ENCODE assay signal across 18 cellular contexts in the genomic region with DNA sequence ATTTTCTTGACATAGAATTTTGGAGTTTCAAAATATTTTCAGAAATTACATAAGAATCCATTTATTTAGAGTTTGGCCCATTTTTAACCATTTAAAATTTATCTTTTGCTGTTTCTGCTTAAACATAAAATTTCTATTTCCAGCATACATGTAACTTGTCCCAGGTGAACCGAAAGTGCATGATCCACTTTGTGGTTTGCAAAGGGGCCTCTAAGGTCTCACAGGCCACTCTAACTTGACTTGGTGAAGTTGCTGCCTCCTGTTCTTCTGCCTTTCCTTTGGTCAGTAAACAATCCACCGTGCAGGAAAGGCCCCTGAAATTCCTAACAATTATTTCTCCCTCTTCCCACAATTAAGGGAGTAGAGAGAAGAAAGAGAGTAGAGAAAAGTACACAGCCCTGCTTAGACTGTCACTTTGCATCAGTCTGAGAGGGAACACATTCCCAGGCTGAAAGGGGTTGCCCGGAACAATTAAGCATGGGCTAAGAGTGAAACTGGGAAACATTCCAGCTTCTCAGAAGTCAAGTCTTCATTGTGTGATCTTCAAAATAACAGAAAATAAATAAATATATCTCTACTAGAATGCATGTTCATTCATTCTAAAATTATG.
DNase-seq lines count a peak whose midpoint lies in the region; TF ChIP-seq lines count a peak whose summit lies in the region.
"Had no signal": no experiment of that assay in that cellular context is flagged by ENCODE, and none has a peak within 500 bp of the region (broad histone marks: within the 10 kb centered on the region; RNA-seq: fewer than 3 reads in every experiment).

No MANE protein-coding gene starts in this region.

- DNase-seq in DMS53 (lab: John Stamatoyannopoulos, UW) (peak; percentile 66), LHCN-M2 (ENCODE audit: low read depth) (peak; percentile 28), choroid plexus epithelial cell (ENCODE audit: low read depth) (peak; percentile 12), NCI-H1436 (lab: John Stamatoyannopoulos, UW) (no peak), ascending aorta (ENCODE audit: low spot score in 2 of 2) (no peak), ACHN (no peak), NCI-H2227 treated with DMSO at 0.1 percent for 48 hours (lab: John Stamatoyannopoulos, UW) (no peak)
- DNase-seq: activated CD4-positive, alpha-beta T cell treated with anti-CD3 and anti-CD28 coated beads, Interleukin-2, amount 50 U/mL, for 1 hour; activated T-cell treated with anti-CD3 and anti-CD28 coated beads, Interleukin-2, amount 50 U/mL, for 48 hours; aorta; C1 segment of cervical spinal cord; NCI-H1436 treated with DMSO at 0.1 percent for 48 hours; NCI-H82; SHP77; stimulated activated CD4-positive, alpha-beta T cell treated with anti-CD3 and anti-CD28 coated beads, Interleukin-1b, Interleukin-23, amount 100 ng/mL, for 48 hours; T-helper 9 cell; upper lobe of left lung had no signal

- in situ Hi-C loops in ACHN (cut with HindIII; ENCODE audit: low pct_ligation_motif_present, low pct_unique_long_range_greater_than_20kb, low sequenced_read_pairs) = no loop called here

- H3K27ac ChIP-seq in mesodermal cell (ENCODE audit: low read depth, low read length, severe bottlenecking) (peak overlapping the region; percentile 30), ascending aorta (no peak overlapping the region)
- H3K27ac ChIP-seq: upper lobe of left lung had no signal

- intact Hi-C loops in ascending aorta (cut with DNase I) = no loop called here

- TF ChIP-seq CTCF in choroid plexus epithelial cell (conservative IDR thresholded peaks at IDR 0.05; ENCODE audit: low read depth, low read length) = no peak
- TF ChIP-seq CTCF in ascending aorta (IDR thresholded peaks at IDR 0.05) = no peak

- H3K9me3 ChIP-seq in mesodermal cell (ENCODE audit: control insufficient read depth, low read length) (no peaks in the 10 kb centered on the region), ascending aorta (no peaks in the 10 kb centered on the region)
- H3K9me3 ChIP-seq: upper lobe of left lung had no signal

- H3K4me1 ChIP-seq in mesodermal cell (ENCODE audit: control insufficient read depth, insufficient read depth, low read length, poor library complexity, severe bottlenecking) (no peaks in the 10 kb centered on the region), ascending aorta (no peaks in the 10 kb centered on the region)

- no peaks in the 10 kb centered on the region for H3K36me3 ChIP-seq in mesodermal cell (ENCODE audit: control insufficient read depth, insufficient read depth, low read length)
- no peaks in the 10 kb centered on the region for H3K36me3 ChIP-seq in ascending aorta
- H3K36me3 ChIP-seq: upper lobe of left lung had no signal

- no peaks in the 10 kb centered on the region for H3K27me3 ChIP-seq in ascending aorta
- H3K27me3 ChIP-seq: upper lobe of left lung had no signal

- WGBS in mesodermal cell (ENCODE audit: insufficient coverage in 2 of 2), 2 experiments = 50 to 100% methylated on average over 1 of the region's 3 CpGs

- H3K4me3 ChIP-seq in choroid plexus epithelial cell (ENCODE audit: low read depth, low read length) = no peak overlapping the region
- H3K4me3 ChIP-seq in mesodermal cell (ENCODE audit: extremely low read depth, insufficient read depth, low read length, poor library complexity, severe bottlenecking) = no peak overlapping the region
- H3K4me3 ChIP-seq in ascending aorta = no peak overlapping the region
- H3K4me3 ChIP-seq: upper lobe of left lung had no signal

Comparison
In these comparisons a context has a peak if more than half of its experiments do, and no peak if none do; other contexts are left out.
1. DNase-seq: peak in DMS53 (single experiment), LHCN-M2 (single experiment) and choroid plexus epithelial cell (single experiment); none in NCI-H1436 (single experiment), ascending aorta (0 of 2), ACHN (single experiment) and NCI-H2227 treated with DMSO at 0.1 percent for 48 hours (single experiment).